Comparison of ENCODE assay signal across 6 cellular contexts in the genomic region with DNA sequence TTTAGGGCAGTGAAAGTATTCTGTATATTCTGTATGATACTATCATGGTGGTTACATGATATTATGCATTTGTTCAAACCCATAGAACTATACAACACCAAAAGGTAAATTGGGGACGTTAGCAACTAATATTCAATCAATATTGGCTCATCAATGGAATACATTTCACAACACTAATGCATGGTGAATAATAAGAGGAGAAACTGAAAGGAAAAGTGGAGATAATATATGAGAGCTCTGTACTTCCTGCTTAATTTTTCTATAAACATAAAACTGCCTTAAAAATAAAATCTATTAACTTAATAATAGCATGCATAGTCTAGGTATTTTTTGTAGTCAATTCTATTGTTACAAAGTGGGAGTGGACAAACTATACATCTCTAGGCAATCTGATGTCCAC.
"Had no signal": no experiment of that assay in that cellular context is flagged by ENCODE, and none has a peak within 500 bp of the region (broad histone marks: within the 10 kb centered on the region; RNA-seq: fewer than 3 reads in every experiment).

No MANE protein-coding gene starts in this region.

- H3K4me2 ChIP-seq: GM23338 had no signal

- H3K4me3 ChIP-seq: GM23338, K562 had no signal

- ATAC-seq: GM23338, K562 had no signal

- H3K27ac Mint-ChIP-seq: GM23338, H9 had no signal

- H3K4me3 Mint-ChIP-seq: GM23338, H9 had no signal

- H2AFZ ChIP-seq: GM23338 had no signal

- DNase-seq: H9, HCEC 1CT, IMR-90, KG1 had no signal

- H3K9me3 Mint-ChIP-seq: GM23338 had no signal
